In genomic region chr15:92970656-92971055, GRCh38 we compare ENCODE assay signal across 21 cellular contexts.
DNase-seq lines count a peak whose midpoint lies in the region; ATAC-seq and TF ChIP-seq lines count a peak whose summit lies in the region.
"Had no signal": no experiment of that assay in that cellular context is flagged by ENCODE, and none has a peak within 500 bp of the region (broad histone marks: within the 10 kb centered on the region; RNA-seq: fewer than 3 reads in every experiment).

No MANE protein-coding gene starts in this region.

- ATAC-seq in naive B cell (ENCODE audit: low read depth in 2 of 2) = no peak
- ATAC-seq: activated CD8-positive, alpha-beta memory T cell treated with anti-CD3 and anti-CD28 coated beads, Interleukin-2, amount 10 ng/mL, durations not matched to agents 7 days and 5 days had no signal

- intact Hi-C loops in activated CD4-positive, alpha-beta T cell treated with anti-CD3 and anti-CD28 coated beads, Interleukin-2, amount 10 ng/mL, durations not matched to agents 24 days and 14 days (cut with micrococcal nuclease) = no loop called here
- intact Hi-C loops in CD4-positive, alpha-beta memory T cell (cut with micrococcal nuclease) = no loop called here
- intact Hi-C loops in tibial artery (cut with DNase I; ENCODE audit: low total_unique reads) = no loop called here

- H3K27ac Mint-ChIP-seq in activated CD4-positive, alpha-beta T cell treated with anti-CD3 and anti-CD28 coated beads, Interleukin-2, amount 10 ng/mL, durations not matched to agents 24 days and 14 days = peak overlapping the region; percentile 66
- H3K27ac Mint-ChIP-seq in CD4-positive, alpha-beta memory T cell = peak overlapping the region in 4 of 7 donors; percentile 32 to 84 (median 52)
- peak overlapping the region in 4 of 6 donors; percentile 5 to 42 (median 32) for H3K27ac Mint-ChIP-seq in naive B cell
- H3K27ac Mint-ChIP-seq: H9 had no signal

- no peak overlapping the region for H3K27ac ChIP-seq in CD4-positive, alpha-beta memory T cell (ENCODE audit: low read depth, low read length)
- H3K27ac ChIP-seq in RWPE1 (no peak overlapping the region), tibial artery (peak overlapping the region in 1 of 2 donors; percentile 2)
- H3K27ac ChIP-seq: coronary artery, SJCRH30 had no signal

- DNase-seq in activated CD4-positive, alpha-beta T cell treated with anti-CD3 and anti-CD28 coated beads, Interleukin-2, amount 10 ng/mL, durations not matched to agents 24 days and 14 days = no peak
- DNase-seq in activated CD4-positive, alpha-beta T cell treated with anti-CD3 and anti-CD28 coated beads for 4 hours = no peak
- no peak for DNase-seq in CD4-positive, alpha-beta memory T cell
- DNase-seq in adipocyte (ENCODE audit: low read depth) (peak; percentile 52), naive B cell (no peak), RWPE1 (ENCODE audit: low spot score) (no peak), tibial artery (no peak), NCI-H2171 (lab: John Stamatoyannopoulos, UW) (no peak)
- DNase-seq: activated CD8-positive, alpha-beta memory T cell treated with anti-CD3 and anti-CD28 coated beads, Interleukin-2, amount 10 ng/mL, durations not matched to agents 7 days and 5 days; amniotic stem cell; COR-L47; DMS79 treated with DMSO at 0.1 percent for 48 hours; H9; NCI-H1048; NCI-H187 treated with DMSO at 0.1 percent for 48 hours; NCI-H526; SJCRH30; stimulated activated CD8-positive, alpha-beta memory T cell treated with anti-CD3 and anti-CD28 coated beads, Interleukin-4, amount 100 ng/mL, for 48 hours; T-helper 1 cell had no signal

- peaks cover 17% of the 10 kb centered on the region for H3K4me1 ChIP-seq in CD4-positive, alpha-beta memory T cell (ENCODE audit: insufficient read depth, low read length)
- H3K4me1 ChIP-seq in adipocyte (ENCODE audit: control insufficient read depth, insufficient read depth, low read length) (peaks cover 31% of the 10 kb centered on the region), tibial artery (peaks cover 0 to 35% (median 2%) of the 10 kb centered on the region in 4 donors)
- H3K4me1 ChIP-seq: SJCRH30 had no signal

- peaks cover 80% of the 10 kb centered on the region for H3K36me3 ChIP-seq in CD4-positive, alpha-beta memory T cell (ENCODE audit: insufficient read depth, low read length)
- H3K36me3 ChIP-seq in adipocyte (ENCODE audit: control insufficient read depth, insufficient read depth, low read length, severe bottlenecking) = peaks cover 96% of the 10 kb centered on the region
- H3K36me3 ChIP-seq in tibial artery = peaks cover 56 to 71% (median 67%) of the 10 kb centered on the region in 3 donors

- no peaks in the 10 kb centered on the region for H3K27me3 ChIP-seq in CD4-positive, alpha-beta memory T cell (ENCODE audit: insufficient read depth, low read length)
- H3K27me3 ChIP-seq in adipocyte (replicated peaks; ENCODE audit: control insufficient read depth, insufficient read depth, low read length) = no peaks in the 10 kb centered on the region
- no peaks in the 10 kb centered on the region for H3K27me3 ChIP-seq in tibial artery
- H3K27me3 ChIP-seq: SJCRH30 had no signal

- peaks cover 69% of the 10 kb centered on the region for H3K36me3 Mint-ChIP-seq in activated CD4-positive, alpha-beta T cell treated with anti-CD3 and anti-CD28 coated beads, Interleukin-2, amount 10 ng/mL, durations not matched to agents 24 days and 14 days (ENCODE audit: low read depth)
- H3K36me3 Mint-ChIP-seq in CD4-positive, alpha-beta memory T cell = peaks cover 68 to 80% of the 10 kb centered on the region in 2 donors
- peaks cover 27 to 34% of the 10 kb centered on the region in 2 donors for H3K36me3 Mint-ChIP-seq in naive B cell

- POLR2A ChIA-PET in CD4-positive, alpha-beta memory T cell (lab: Charles Lee; ENCODE audit: partially characterized antibody) = interaction anchor here (0.5 kb wide), 1 partner anchor 16 kb away, joined by 3 read pairs; no protein-coding TSS in a partner anchor
- POLR2A ChIA-PET in RWPE1 (lab: Yijun Ruan, JAX; ENCODE audit: low non-redundant PET) = no interaction called here

- CTCF ChIA-PET in CD4-positive, alpha-beta memory T cell (lab: Charles Lee; ENCODE audit: partially characterized antibody) = interaction anchor here (1.4 kb wide), 1 partner anchor 174 kb away, joined by 7 read pairs; no protein-coding TSS in a partner anchor
- CTCF ChIA-PET in RWPE1 (lab: Yijun Ruan, JAX) = interaction anchor here (0.6 to 0.8 kb wide), 2 partner anchors 48 to 163 kb away, joined by 3 read pairs; no protein-coding TSS in a partner anchor

- peaks cover 18% of the 10 kb centered on the region for H3K4me1 Mint-ChIP-seq in activated CD4-positive, alpha-beta T cell treated with anti-CD3 and anti-CD28 coated beads, Interleukin-2, amount 10 ng/mL, durations not matched to agents 24 days and 14 days
- peaks cover 24 to 58% (median 28%) of the 10 kb centered on the region in 4 donors for H3K4me1 Mint-ChIP-seq in CD4-positive, alpha-beta memory T cell
- peaks cover 19 to 24% (median 20%) of the 10 kb centered on the region in 3 donors for H3K4me1 Mint-ChIP-seq in naive B cell
- H3K4me1 Mint-ChIP-seq: H9, neural crest cell had no signal

- no peak overlapping the region for H3K4me3 ChIP-seq in CD4-positive, alpha-beta memory T cell (ENCODE audit: low read length in 2 of 2)
- H3K4me3 ChIP-seq in adipocyte (ENCODE audit: low read length) (no peak overlapping the region), tibial artery (no peak overlapping the region)
- H3K4me3 ChIP-seq: coronary artery, SJCRH30 had no signal

- no peaks in the 10 kb centered on the region for H3K9me3 ChIP-seq in CD4-positive, alpha-beta memory T cell (ENCODE audit: control insufficient read depth in 1 of 2, low read length in 2 of 2)
- no peaks in the 10 kb centered on the region for H3K9me3 ChIP-seq in adipocyte (ENCODE audit: control insufficient read depth, low read length)
- no peaks in the 10 kb centered on the region for H3K9me3 ChIP-seq in tibial artery
- H3K9me3 ChIP-seq: SJCRH30 had no signal

- H3K9me3 Mint-ChIP-seq in activated CD4-positive, alpha-beta T cell treated with anti-CD3 and anti-CD28 coated beads, Interleukin-2, amount 10 ng/mL, durations not matched to agents 24 days and 14 days = no peaks in the 10 kb centered on the region
- H3K9me3 Mint-ChIP-seq in CD4-positive, alpha-beta memory T cell = no peaks in the 10 kb centered on the region
- H3K9me3 Mint-ChIP-seq in naive B cell = no peaks in the 10 kb centered on the region
- H3K9me3 Mint-ChIP-seq: H9, neural crest cell had no signal

- TF ChIP-seq CTCF in RWPE1 (conservative IDR thresholded peaks at IDR 0.05; ENCODE audit: low read depth) (no peak), tibial artery (IDR thresholded peaks at IDR 0.05) (no peak)

- no peaks in the 10 kb centered on the region for H3K27me3 Mint-ChIP-seq in activated CD4-positive, alpha-beta T cell treated with anti-CD3 and anti-CD28 coated beads, Interleukin-2, amount 10 ng/mL, durations not matched to agents 24 days and 14 days
- no peaks in the 10 kb centered on the region for H3K27me3 Mint-ChIP-seq in CD4-positive, alpha-beta memory T cell
- H3K27me3 Mint-ChIP-seq in naive B cell = no peaks in the 10 kb centered on the region
- H3K27me3 Mint-ChIP-seq: activated CD8-positive, alpha-beta memory T cell treated with anti-CD3 and anti-CD28 coated beads, Interleukin-2, amount 10 ng/mL, durations not matched to agents 7 days and 5 days had no signal

- no peak overlapping the region for H3K4me3 Mint-ChIP-seq in activated CD4-positive, alpha-beta T cell treated with anti-CD3 and anti-CD28 coated beads, Interleukin-2, amount 10 ng/mL, durations not matched to agents 24 days and 14 days
- no peak overlapping the region for H3K4me3 Mint-ChIP-seq in CD4-positive, alpha-beta memory T cell
- H3K4me3 Mint-ChIP-seq in naive B cell = no peak overlapping the region
- H3K4me3 Mint-ChIP-seq: activated CD8-positive, alpha-beta memory T cell treated with anti-CD3 and anti-CD28 coated beads, Interleukin-2, amount 10 ng/mL, durations not matched to agents 7 days and 5 days; H9; neural crest cell had no signal

- no peak overlapping the region for H3K9ac ChIP-seq in adipocyte (ENCODE audit: low read length)
